Comparison of ENCODE assay signal across 16 cellular contexts in the genomic region with DNA sequence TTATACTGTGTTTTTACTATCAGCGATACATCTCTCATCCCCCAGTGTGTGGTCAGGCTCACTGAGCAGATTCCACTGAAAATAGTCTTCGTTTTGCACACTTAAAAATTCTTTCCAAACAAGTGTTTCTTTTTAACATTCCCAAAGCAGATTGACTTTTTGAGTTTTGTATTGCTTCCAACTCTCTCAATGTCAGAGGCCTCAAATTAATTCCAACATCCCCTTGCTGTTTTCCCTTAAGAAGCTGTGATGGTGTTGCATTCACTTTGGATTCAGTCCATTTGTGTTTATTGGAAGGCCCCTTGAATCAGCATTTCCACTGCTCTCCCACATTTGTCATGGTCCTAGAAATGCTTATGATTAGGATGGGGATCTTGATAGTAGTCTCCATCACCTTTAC.
DNase-seq lines count a peak whose midpoint lies in the region; ATAC-seq, FAIRE-seq and TF ChIP-seq lines count a peak whose summit lies in the region.
"Had no signal": no experiment of that assay in that cellular context is flagged by ENCODE, and none has a peak within 500 bp of the region (broad histone marks: within the 10 kb centered on the region; RNA-seq: fewer than 3 reads in every experiment).

No MANE protein-coding gene starts in this region.

- H3K4me1 ChIP-seq in Caco-2: peaks cover 24% of the 10 kb centered on the region
- H3K4me1 ChIP-seq in OCI-LY3 (ENCODE audit: low read length): peaks cover 65% of the 10 kb centered on the region
- peaks cover 15% of the 10 kb centered on the region for H3K4me1 ChIP-seq in endothelial cell of umbilical vein (ENCODE audit: control insufficient read depth, extremely low read depth, insufficient read depth, low read length)
- H3K4me1 ChIP-seq in mucosa of descending colon (ENCODE audit: low read depth): no peaks in the 10 kb centered on the region
- H3K4me1 ChIP-seq: BE2C had no signal

- H3K36me3 Mint-ChIP-seq in Caco-2 (ENCODE audit: insufficient read depth, unreplicated experiment): peaks cover 7% of the 10 kb centered on the region
- H3K36me3 Mint-ChIP-seq in stimulated activated effector memory CD8-positive, alpha-beta T cell treated with anti-CD3 and anti-CD28 coated beads, Interleukin-12 subunit alpha, Interleukin-12 subunit beta, amount 100 ng/mL, for 72 hours: no peaks in the 10 kb centered on the region
- H3K36me3 Mint-ChIP-seq: CD8-positive, alpha-beta T cell had no signal

- no peaks in the 10 kb centered on the region for H3K9me1 ChIP-seq in endothelial cell of umbilical vein (replicated peaks; ENCODE audit: control insufficient read depth, extremely low read depth, insufficient read depth, low read length)

- no peaks in the 10 kb centered on the region for H3K9me3 ChIP-seq in Caco-2
- H3K9me3 ChIP-seq in OCI-LY3 (ENCODE audit: insufficient read depth, low read length): no peaks in the 10 kb centered on the region
- no peaks in the 10 kb centered on the region for H3K9me3 ChIP-seq in endothelial cell of umbilical vein (replicated peaks; ENCODE audit: control insufficient read depth, insufficient read depth, low read length)
- no peaks in the 10 kb centered on the region for H3K9me3 ChIP-seq in mucosa of descending colon
- H3K9me3 ChIP-seq: BE2C had no signal

- peak overlapping the region; percentile 78 for H3K27ac Mint-ChIP-seq in Caco-2 (ENCODE audit: unreplicated experiment)
- peak overlapping the region; percentile 74 for H3K27ac Mint-ChIP-seq in stimulated activated effector memory CD8-positive, alpha-beta T cell treated with anti-CD3 and anti-CD28 coated beads, Interleukin-12 subunit alpha, Interleukin-12 subunit beta, amount 100 ng/mL, for 72 hours
- H3K27ac Mint-ChIP-seq: CD8-positive, alpha-beta T cell; IgD-negative memory B cell had no signal

- intact Hi-C loops in Caco-2 (cut with micrococcal nuclease; ENCODE audit: unreplicated experiment): loop anchor here (2.0 kb wide), 1 partner anchor 77 kb away; no protein-coding TSS in a partner anchor
- intact Hi-C loops in endothelial cell of umbilical vein (cut with micrococcal nuclease): loop anchor here (2.0 kb wide), 1 partner anchor 37 kb away; no protein-coding TSS in a partner anchor
- intact Hi-C loops in mucosa of descending colon (cut with DNase I, micrococcal nuclease): no loop called here

- dilution Hi-C loops in endothelial cell of umbilical vein (cut with MboI; ENCODE audit: extremely low pct_ligation_motif_present, low sequenced_read_pairs): no loop called here

- H3K27ac ChIP-seq in OCI-LY3 (ENCODE audit: low read length) (peak overlapping the region; percentile 78; the same call in 1 of the 2 replicates), endothelial cell of umbilical vein (ENCODE audit: insufficient read depth, low read depth, low read length) (no peak overlapping the region)

- TF ChIP-seq POLR2A in endothelial cell of umbilical vein (IDR thresholded peaks at IDR 0.05; ENCODE audit: low read depth, low read length): no peak

- no peak for TF ChIP-seq CTCF in Caco-2 (IDR thresholded peaks at IDR 0.05; ENCODE audit: insufficient read depth in 1 of 2, low read depth in 1 of 2, low read length in 1 of 2, severe bottlenecking in 1 of 2, unreplicated experiment in 1 of 2)
- no peak for TF ChIP-seq CTCF in OCI-LY3 (IDR thresholded peaks at IDR 0.05; ENCODE audit: low read depth, low read length)
- TF ChIP-seq CTCF in endothelial cell of umbilical vein (IDR thresholded peaks at IDR 0.05; ENCODE audit: extremely low read depth in 1 of 2, insufficient read depth in 1 of 2, low read depth in 1 of 2, low read length in 2 of 2): no peak
- no peak for TF ChIP-seq CTCF in mucosa of descending colon (IDR thresholded peaks at IDR 0.05)

- H3K9ac ChIP-seq in OCI-LY3 (ENCODE audit: low read length) (no peak overlapping the region; the same call in 1 of the 2 replicates), endothelial cell of umbilical vein (replicated peaks; ENCODE audit: extremely low read depth, insufficient read depth, low read length) (no peak overlapping the region)

- H3K4me3 Mint-ChIP-seq in Caco-2 (ENCODE audit: unreplicated experiment): no peak overlapping the region
- peak overlapping the region; percentile 37 for H3K4me3 Mint-ChIP-seq in stimulated activated effector memory CD8-positive, alpha-beta T cell treated with anti-CD3 and anti-CD28 coated beads, Interleukin-12 subunit alpha, Interleukin-12 subunit beta, amount 100 ng/mL, for 72 hours
- H3K4me3 Mint-ChIP-seq: CD8-positive, alpha-beta T cell; IgD-negative memory B cell had no signal

- H3K36me3 ChIP-seq in Caco-2 (ENCODE audit: control insufficient read depth, insufficient read depth, low read length): peaks cover 1% of the 10 kb centered on the region; the same call in 1 of the 2 replicates
- H3K36me3 ChIP-seq in OCI-LY3 (replicated peaks; ENCODE audit: low read depth, low read length): no peaks in the 10 kb centered on the region
- H3K36me3 ChIP-seq in endothelial cell of umbilical vein (ENCODE audit: control insufficient read depth in 2 of 2, extremely low read depth in 1 of 2, insufficient read depth in 2 of 2, low read length in 2 of 2): no peaks in the 10 kb centered on the region
- no peaks in the 10 kb centered on the region for H3K36me3 ChIP-seq in mucosa of descending colon (ENCODE audit: low read depth)
- H3K36me3 ChIP-seq: BE2C had no signal

- DNase-seq in Caco-2 (no peak), endothelial cell of umbilical vein (ENCODE audit: low read depth, low spot score) (no peak), HK-2 (ENCODE audit: unreplicated experiment) (no peak), mucosa of descending colon (no peak), foreskin melanocyte (no peak)
- DNase-seq in stimulated activated effector memory CD8-positive, alpha-beta T cell treated with anti-CD3 and anti-CD28 coated beads, Interleukin-12 subunit alpha, Interleukin-12 subunit beta, amount 100 ng/mL, for 72 hours (ENCODE audit: low spot score in 2 of 2): peak in 1 of 2 donors; percentile 44
- DNase-seq: BE2C; CD8-positive, alpha-beta T cell; DND-41; NCI-H1417; NCI-H187 treated with DMSO at 0.1 percent for 48 hours; NCI-H526 treated with DMSO at 0.1 percent for 48 hours; OCI-M1 had no signal

- H3K27me3 Mint-ChIP-seq in Caco-2 (ENCODE audit: insufficient read depth, unreplicated experiment): no peaks in the 10 kb centered on the region

- BruUV-seq in Caco-2 (replicated peaks; lab: Mats Ljungman, UMichigan) (no TSS peak), endothelial cell of umbilical vein (replicated peaks; lab: Mats Ljungman, UMichigan) (no TSS peak)

- H2AFZ ChIP-seq in OCI-LY3 (ENCODE audit: low read depth, low read length) (no peak overlapping the region), endothelial cell of umbilical vein (ENCODE audit: low read depth, low read length) (no peak overlapping the region)

- POLR2A ChIA-PET in Caco-2 (lab: Charles Lee) (no interaction called here), endothelial cell of umbilical vein (lab: Charles Lee) (no interaction called here)

- H3K27me3 ChIP-seq in Caco-2 (replicated peaks; ENCODE audit: control insufficient read depth, insufficient read depth, low read length) (no peaks in the 10 kb centered on the region), OCI-LY3 (ENCODE audit: low read depth, low read length) (peaks cover 8% of the 10 kb centered on the region), endothelial cell of umbilical vein (ENCODE audit: control insufficient read depth in 2 of 2, insufficient read depth in 2 of 2, low read length in 2 of 2) (no peaks in the 10 kb centered on the region)
- H3K27me3 ChIP-seq: BE2C had no signal

- H3K4me1 Mint-ChIP-seq in Caco-2 (ENCODE audit: low read depth, unreplicated experiment): peaks cover 34% of the 10 kb centered on the region
- peaks cover 45% of the 10 kb centered on the region for H3K4me1 Mint-ChIP-seq in stimulated activated effector memory CD8-positive, alpha-beta T cell treated with anti-CD3 and anti-CD28 coated beads, Interleukin-12 subunit alpha, Interleukin-12 subunit beta, amount 100 ng/mL, for 72 hours

- H3K4me2 ChIP-seq in OCI-LY3 (ENCODE audit: low read length): peak overlapping the region; percentile 83
- H3K4me2 ChIP-seq in endothelial cell of umbilical vein (ENCODE audit: insufficient read depth, low read length): peak overlapping the region; percentile 43

- H3K79me2 ChIP-seq in OCI-LY3 (ENCODE audit: low read length): no peaks in the 10 kb centered on the region
- H3K79me2 ChIP-seq in endothelial cell of umbilical vein (ENCODE audit: control insufficient read depth, insufficient read depth, low read length): no peaks in the 10 kb centered on the region

- FAIRE-seq in endothelial cell of umbilical vein (lab: Jason Lieb, UNC): no peak
- FAIRE-seq: G401.6 had no signal

- no peak for ATAC-seq in stimulated activated effector memory CD8-positive, alpha-beta T cell treated with anti-CD3 and anti-CD28 coated beads, Interleukin-12 subunit alpha, Interleukin-12 subunit beta, amount 100 ng/mL, for 72 hours
- ATAC-seq in mucosa of descending colon: no peak
- ATAC-seq: CD8-positive, alpha-beta T cell had no signal

- H3K4me3 ChIP-seq in Caco-2 (ENCODE audit: low read depth, low read length): no peak overlapping the region
- H3K4me3 ChIP-seq in OCI-LY3 (ENCODE audit: low read length): peak overlapping the region; percentile 51; the same call in 1 of the 2 replicates
- H3K4me3 ChIP-seq in endothelial cell of umbilical vein (replicated peaks in 1 of 3; ENCODE audit: insufficient read depth in 1 of 3, low read depth in 1 of 3, low read length in 3 of 3): no peak overlapping the region
- no peak overlapping the region for H3K4me3 ChIP-seq in mucosa of descending colon

- H4K20me1 ChIP-seq in OCI-LY3 (ENCODE audit: insufficient read depth, low read length) (0 out of 2 replicates have a peak, but pooled peaks cover 3% of the 10 kb centered on the region), endothelial cell of umbilical vein (replicated peaks; ENCODE audit: control insufficient read depth, extremely low read depth, insufficient read depth, low read length) (no peaks in the 10 kb centered on the region)

- CTCF ChIA-PET in Caco-2 (lab: Charles Lee) (no interaction called here), endothelial cell of umbilical vein (lab: Charles Lee) (interaction anchor here (0.6 to 1.4 kb wide), 2 partner anchors 25 to 41 kb away, joined by 3 to 4 read pairs; no protein-coding TSS in a partner anchor)

- H3K9me3 Mint-ChIP-seq in Caco-2 (ENCODE audit: unreplicated experiment): peaks cover 8% of the 10 kb centered on the region
- no peaks in the 10 kb centered on the region for H3K9me3 Mint-ChIP-seq in stimulated activated effector memory CD8-positive, alpha-beta T cell treated with anti-CD3 and anti-CD28 coated beads, Interleukin-12 subunit alpha, Interleukin-12 subunit beta, amount 100 ng/mL, for 72 hours
- H3K9me3 Mint-ChIP-seq: CD8-positive, alpha-beta T cell; IgD-negative memory B cell had no signal

TF ChIP-seq in endothelial cell of umbilical vein, 7 proteins besides CTCF, POLR2A, EP300 and RAD21:
- TF ChIP-seq EZH2 (IDR thresholded peaks at IDR 0.05; ENCODE audit: borderline replicate concordance, low read depth, low read length, severe bottlenecking) (no peak), GATA2 (IDR thresholded peaks at IDR 0.05; ENCODE audit: insufficient read depth, insufficient read length, low read depth, low read length) (no peak)
TF ChIP-seq in endothelial cell of umbilical vein: peak in this region for 0.

Comparison
In these comparisons a context has a peak if more than half of its experiments do, and no peak if none do; other contexts are left out.
1. intact Hi-C loops: an anchor here in Caco-2 (2.0 kb wide) and endothelial cell of umbilical vein (2.0 kb wide); none called in mucosa of descending colon.